16 cellular contexts compared by ENCODE assay signal in genomic region chr11:20474951-20475517, GRCh38.
DNase-seq lines count a peak whose midpoint lies in the region; ATAC-seq and TF ChIP-seq lines count a peak whose summit lies in the region.
"Had no signal": no experiment of that assay in that cellular context is flagged by ENCODE, and none has a peak within 500 bp of the region (broad histone marks: within the 10 kb centered on the region; RNA-seq: fewer than 3 reads in every experiment).

No MANE protein-coding gene starts in this region.

- H3K27me3 ChIP-seq in CD8-positive, alpha-beta memory T cell (ENCODE audit: insufficient read depth, low read length, poor library complexity, severe bottlenecking), result no peaks in the 10 kb centered on the region
- H3K27me3 ChIP-seq in lower lobe of right lung (ENCODE audit: low read depth), result no peaks in the 10 kb centered on the region
- no peaks in the 10 kb centered on the region for H3K27me3 ChIP-seq in PC-3 (ENCODE audit: low read length)
- H3K27me3 ChIP-seq in osteoblast (ENCODE audit: insufficient read depth, low read length), result no peaks in the 10 kb centered on the region
- H3K27me3 ChIP-seq: right lobe of liver had no signal

- H3K9me2 ChIP-seq in PC-3 (replicated peaks; ENCODE audit: low read length), result no peaks in the 10 kb centered on the region

- peaks cover 0 to 2% (median 0%) of the 10 kb centered on the region in 5 donors for H3K9me3 Mint-ChIP-seq in CD8-positive, alpha-beta memory T cell

- POLR2A ChIA-PET in CD8-positive, alpha-beta memory T cell (lab: Charles Lee), result no interaction called here
- POLR2A ChIA-PET in PC-3 (lab: Charles Lee; ENCODE audit: unreplicated experiment), result no interaction called here

- H4K20me1 ChIP-seq in PC-3 (ENCODE audit: low read length) (no peaks in the 10 kb centered on the region), osteoblast (ENCODE audit: insufficient read depth, low read length) (no peaks in the 10 kb centered on the region)

- H3K4me1 Mint-ChIP-seq in CD8-positive, alpha-beta memory T cell, result peaks cover 13 to 31% (median 26%) of the 10 kb centered on the region in 3 donors

- intact Hi-C loops in lower lobe of right lung (cut with DNase I), result no loop called here
- intact Hi-C loops in PC-3 (cut with micrococcal nuclease), result no loop called here
- intact Hi-C loops in lower leg skin (cut with DNase I; ENCODE audit: low total_unique reads), result no loop called here

- no peak overlapping the region for H3K4me2 ChIP-seq in PC-3 (ENCODE audit: low read length)
- no peak overlapping the region for H3K4me2 ChIP-seq in osteoblast (ENCODE audit: insufficient read depth, low read length)

- ATAC-seq in HG02610 (IDR thresholded peaks at IDR 0.05; ENCODE audit: unreplicated experiment) (peak; percentile 59), lower lobe of right lung (no peak), PC-3 (no peak)

- H3F3A ChIP-seq in PC-3 (ENCODE audit: low read length, unreplicated experiment), result no peaks in the 10 kb centered on the region

- H3K27ac ChIP-seq in CD8-positive, alpha-beta memory T cell (ENCODE audit: low read depth, low read length), result peak overlapping the region; percentile 27
- peak overlapping the region; percentile 14 for H3K27ac ChIP-seq in lower lobe of right lung
- H3K27ac ChIP-seq in PC-3 (ENCODE audit: low read length), result no peak overlapping the region
- no peak overlapping the region for H3K27ac ChIP-seq in osteoblast (ENCODE audit: low read depth, low read length)
- H3K27ac ChIP-seq: right lobe of liver had no signal

- no peak for DNase-seq in CD8-positive, alpha-beta memory T cell
- DNase-seq in SKM-1 treated with dmso at 0.1 percent for 144 hours (lab: John Stamatoyannopoulos, UW; ENCODE audit: unreplicated experiment) (peak; percentile 49), lower lobe of right lung (no peak), NCI-H1105 (lab: John Stamatoyannopoulos, UW) (no peak), PC-3 (no peak), lower leg skin (ENCODE audit: low spot score in 2 of 2) (no peak), osteoblast (ENCODE audit: insufficient read length, low spot score, missing footprints) (no peak)
- DNase-seq: activated CD8-positive, alpha-beta memory T cell treated with anti-CD3 and anti-CD28 coated beads, Interleukin-2, amount 50 U/mL, for 48 hours; cortex of kidney; IMR-90; NCI-H1930; NCI-H82; right lobe of liver; stimulated activated CD4-positive, alpha-beta T cell treated with anti-CD3 and anti-CD28 coated beads, Interleukin-4, amount 100 ng/mL, for 4 hours; stimulated activated naive CD4-positive, alpha-beta T cell treated with Interleukin-2 at 50 U/mL for 16 hours had no signal

- TF ChIP-seq CTCF in lower lobe of right lung (IDR thresholded peaks at IDR 0.05) (no peak), PC-3 (conservative IDR thresholded peaks at IDR 0.05; ENCODE audit: low read depth, low read length) (no peak), lower leg skin (IDR thresholded peaks at IDR 0.05) (no peak), osteoblast (IDR thresholded peaks at IDR 0.05; ENCODE audit: extremely low read depth, low read depth, low read length) (no peak)

- BruUV-seq in PC-3 (replicated peaks; lab: Mats Ljungman, UMichigan), result no TSS peak

- peaks cover 5% of the 10 kb centered on the region for H3K4me1 ChIP-seq in CD8-positive, alpha-beta memory T cell (ENCODE audit: insufficient read depth, low read length)
- H3K4me1 ChIP-seq in lower lobe of right lung, result peaks cover 18% of the 10 kb centered on the region
- H3K4me1 ChIP-seq in PC-3 (ENCODE audit: insufficient read depth, low read length), result peaks cover 8% of the 10 kb centered on the region
- no peaks in the 10 kb centered on the region for H3K4me1 ChIP-seq in osteoblast (ENCODE audit: insufficient read depth, low read length)
- H3K4me1 ChIP-seq: right lobe of liver had no signal

- no peak overlapping the region for H3K4me3 ChIP-seq in CD8-positive, alpha-beta memory T cell (ENCODE audit: low read length)
- no peak overlapping the region for H3K4me3 ChIP-seq in lower lobe of right lung
- no peak overlapping the region for H3K4me3 ChIP-seq in PC-3 (ENCODE audit: low read length)
- no peak overlapping the region for H3K4me3 ChIP-seq in lower leg skin (ENCODE audit: low read depth, poor library complexity, severe bottlenecking)
- H3K4me3 ChIP-seq in osteoblast (ENCODE audit: insufficient read depth, low read length), result no peak overlapping the region
- H3K4me3 ChIP-seq: right lobe of liver had no signal

- CTCF ChIA-PET in CD8-positive, alpha-beta memory T cell (lab: Charles Lee), result no interaction called here
- CTCF ChIA-PET in PC-3 (lab: Charles Lee), result no interaction called here

- no peaks in the 10 kb centered on the region for H3K9me3 ChIP-seq in CD8-positive, alpha-beta memory T cell (ENCODE audit: low read length)
- H3K9me3 ChIP-seq in lower lobe of right lung, result no peaks in the 10 kb centered on the region
- no peaks in the 10 kb centered on the region for H3K9me3 ChIP-seq in PC-3 (ENCODE audit: low read length)
- H3K9me3 ChIP-seq in osteoblast (ENCODE audit: low read depth, low read length), result no peaks in the 10 kb centered on the region
- H3K9me3 ChIP-seq: right lobe of liver had no signal

- H3K27me3 Mint-ChIP-seq in CD8-positive, alpha-beta memory T cell, result no peaks in the 10 kb centered on the region

- no peak for TF ChIP-seq POLR2A in lower leg skin (IDR thresholded peaks at IDR 0.05)

- no peak overlapping the region for H3K9ac ChIP-seq in PC-3 (ENCODE audit: low read length)

- H3K27ac Mint-ChIP-seq in CD8-positive, alpha-beta memory T cell, result no peak overlapping the region

- H3K4me3 Mint-ChIP-seq in CD8-positive, alpha-beta memory T cell, result no peak overlapping the region

- no peaks in the 10 kb centered on the region for H3K36me3 ChIP-seq in CD8-positive, alpha-beta memory T cell (ENCODE audit: insufficient read depth, low read length)
- H3K36me3 ChIP-seq in lower lobe of right lung (no peaks in the 10 kb centered on the region), PC-3 (ENCODE audit: low read depth, low read length) (peaks cover 4% of the 10 kb centered on the region; the same call in 1 of the 2 replicates), osteoblast (ENCODE audit: insufficient read depth, low read length) (no peaks in the 10 kb centered on the region)
- H3K36me3 ChIP-seq: right lobe of liver had no signal

- H2AFZ ChIP-seq in PC-3 (ENCODE audit: low read length) (no peak overlapping the region), osteoblast (ENCODE audit: low read length) (no peak overlapping the region)

- no peaks in the 10 kb centered on the region for H3K79me2 ChIP-seq in PC-3 (ENCODE audit: low read length)
- H3K79me2 ChIP-seq in osteoblast (ENCODE audit: insufficient read depth, low read length), result no peaks in the 10 kb centered on the region

- peaks cover 29 to 51% (median 34%) of the 10 kb centered on the region in 3 donors for H3K36me3 Mint-ChIP-seq in CD8-positive, alpha-beta memory T cell

- WGBS in lower leg skin, 2 donors, result 84 to 88% methylated on average over 2 of the region's 2 CpGs

Comparison
In these comparisons a context has a peak if more than half of its experiments do, and no peak if none do; other contexts are left out.
1. H3K27ac ChIP-seq: peak in CD8-positive, alpha-beta memory T cell (single experiment) and lower lobe of right lung (single experiment); none in PC-3 (single experiment) and osteoblast (single experiment).